Comparison of ENCODE assay signal across 25 cellular contexts in the genomic region with DNA sequence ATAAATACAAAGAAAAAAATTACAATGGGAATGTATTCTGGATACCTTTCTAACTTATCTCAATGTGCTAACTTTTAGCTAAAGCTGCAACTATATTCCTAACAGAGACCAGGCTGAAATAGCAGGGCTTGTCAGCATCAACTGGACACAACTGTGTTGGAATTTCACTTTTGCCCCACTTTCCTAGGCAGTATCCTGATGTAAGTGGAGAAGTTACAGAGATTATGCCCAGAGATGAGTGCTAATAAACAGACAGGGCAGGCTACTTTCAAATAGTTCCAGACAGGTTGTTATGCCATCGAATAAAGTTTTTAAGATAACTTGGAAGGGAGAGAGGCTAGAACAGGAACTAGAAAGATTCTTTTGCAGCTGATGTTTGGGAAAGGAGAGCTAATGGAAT.
"Had no signal": no experiment of that assay in that cellular context is flagged by ENCODE, and none has a peak within 500 bp of the region (broad histone marks: within the 10 kb centered on the region; RNA-seq: fewer than 3 reads in every experiment).

No MANE protein-coding gene starts in this region.

- H3K36me3 Mint-ChIP-seq: naive B cell had no signal

- H3K4me3 Mint-ChIP-seq: activated CD8-positive, alpha-beta T cell treated with anti-CD3 and anti-CD28 coated beads, Interleukin-2, amount 10 ng/mL, durations not matched to agents 7 days and 5 days; activated T-helper 1 cell treated with anti-CD3 and anti-CD28 coated beads, Interleukin-12 subunit alpha, Interleukin-12 subunit beta, Interleukin-2, Interleukin-4 antibody, amounts not matched to agents 30 ng/mL and 10 ng/mL and 1 ng/mL, durations not matched to agents 14 hours and 24 hours and 36 hours; central memory CD8-positive, alpha-beta T cell; endodermal cell; naive B cell; T-helper 2 cell treated with Interferon-gamma antibody and Interleukin-4, amounts not matched to agents 5 μg/mL and 100 μg/mL, for 36 hours had no signal

- H3K27ac ChIP-seq: ascending aorta, colonic mucosa, right lobe of liver, SK-N-MC, upper lobe of right lung had no signal

- H3K27me3 Mint-ChIP-seq: naive B cell had no signal

- H3K4me1 ChIP-seq: ascending aorta, colonic mucosa, right lobe of liver had no signal

- H3K9me3 Mint-ChIP-seq: activated T-helper 1 cell treated with anti-CD3 and anti-CD28 coated beads, Interleukin-12 subunit alpha, Interleukin-12 subunit beta, Interleukin-2, Interleukin-4 antibody, amounts not matched to agents 30 ng/mL and 10 ng/mL and 1 ng/mL, durations not matched to agents 14 hours and 24 hours and 36 hours; endodermal cell; T-helper 2 cell treated with Interferon-gamma antibody and Interleukin-4, amounts not matched to agents 5 μg/mL and 100 μg/mL, for 36 hours had no signal

- ATAC-seq: activated CD8-positive, alpha-beta T cell treated with anti-CD3 and anti-CD28 coated beads, Interleukin-2, amount 10 ng/mL, durations not matched to agents 7 days and 5 days; heart left ventricle; left cardiac atrium; mucosa of descending colon; right lobe of liver; upper lobe of right lung had no signal

- H3K9me3 ChIP-seq: ascending aorta, colonic mucosa, mucosa of descending colon, right lobe of liver, upper lobe of right lung had no signal

- DNase-seq: activated CD4-positive, alpha-beta T cell treated with anti-CD3 and anti-CD28 coated beads, Interleukin-2, amount 50 U/mL, for 1 hour; activated CD4-positive, CD25-positive, alpha-beta regulatory T cell treated with anti-CD3 and anti-CD28 coated beads, Interleukin-2, amount 50 U/mL, for 72 hours; activated CD8-positive, alpha-beta T cell treated with anti-CD3 and anti-CD28 coated beads, Interleukin-2, amount 10 ng/mL, durations not matched to agents 7 days and 5 days; activated gamma-delta T cell; activated naive CD4-positive, alpha-beta T cell treated with anti-CD3 and anti-CD28 coated beads, Interleukin-2, amount 50 U/mL, for 16 hours; colonic mucosa; endodermal cell; heart left ventricle; islet precursor cell; left cardiac atrium; mesenchymal stem cell; mucosa of descending colon; naive B cell; nucleus accumbens; posterior cingulate gyrus; right lobe of liver; stimulated activated CD4-positive, alpha-beta T cell treated with anti-CD3 and anti-CD28 coated beads, Interleukin-2, amount 100 ng/mL, for 48 hours; stimulated activated naive CD4-positive, alpha-beta T cell treated with Interleukin-2 at 50 U/mL for 16 hours; upper lobe of right lung; WERI-Rb-1 had no signal

- H3K36me3 ChIP-seq: ascending aorta, colonic mucosa, heart left ventricle, right lobe of liver, upper lobe of right lung, WERI-Rb-1 had no signal

- H3K4me1 Mint-ChIP-seq: central memory CD8-positive, alpha-beta T cell; naive B cell had no signal

- H3K27ac Mint-ChIP-seq: activated CD8-positive, alpha-beta T cell treated with anti-CD3 and anti-CD28 coated beads, Interleukin-2, amount 10 ng/mL, durations not matched to agents 7 days and 5 days; activated T-helper 1 cell treated with anti-CD3 and anti-CD28 coated beads, Interleukin-12 subunit alpha, Interleukin-12 subunit beta, Interleukin-2, Interleukin-4 antibody, amounts not matched to agents 30 ng/mL and 10 ng/mL and 1 ng/mL, durations not matched to agents 14 hours and 24 hours and 36 hours; endodermal cell; naive B cell; T-helper 2 cell treated with Interferon-gamma antibody and Interleukin-4, amounts not matched to agents 5 μg/mL and 100 μg/mL, for 36 hours had no signal

- H3K27me3 ChIP-seq: ascending aorta, colonic mucosa, heart left ventricle, right lobe of liver, upper lobe of right lung had no signal

- H3K4me3 ChIP-seq: ascending aorta, colonic mucosa, heart left ventricle, mucosa of descending colon, right lobe of liver, SK-N-MC, upper lobe of right lung had no signal
